21 cellular contexts compared by ENCODE assay signal in genomic region chr1:37666241-37666867, GRCh38. TPM values are rescaled to one million over a fixed set of nuclear protein-coding genes. Genes with fewer than 3 reads are reported as not detected.
"Had no signal": no experiment of that assay in that cellular context is flagged by ENCODE, and none has a peak within 500 bp of the region (broad histone marks: within the 10 kb centered on the region; RNA-seq: fewer than 3 reads in every experiment).

No MANE protein-coding gene starts in this region.

- DNase-seq: effector CD4-positive, alpha-beta T cell; gastrocnemius medialis; head of caudate nucleus; left ventricle myocardium superior; natural killer cell; occipital lobe; ovary; stimulated activated CD4-positive, alpha-beta T cell treated with anti-CD3 and anti-CD28 coated beads, Interleukin-2, amount 100 ng/mL, for 24 hours; stimulated activated CD4-positive, alpha-beta T cell treated with anti-CD3 and anti-CD28 coated beads, Interleukin-4, amount 100 ng/mL, for 24 hours; stimulated activated naive CD8-positive, alpha-beta T cell treated with anti-CD3 and anti-CD28 coated beads, Interleukin-15, Interleukin-2, amounts not matched to agents 100 U/mL and 50 U/mL, for 24 hours; testis; tibial artery had no signal

- H3K36me3 Mint-ChIP-seq: memory B cell; natural killer cell; stimulated activated effector memory CD8-positive, alpha-beta T cell treated with anti-CD3 and anti-CD28 coated beads, Interleukin-12 subunit alpha, Interleukin-12 subunit beta, amount 100 ng/mL, for 72 hours; type B pancreatic cell had no signal

- H3K36me3 ChIP-seq: gastrocnemius medialis, ovary, tibial artery had no signal

- H3K9me3 Mint-ChIP-seq: memory B cell; natural killer cell; stimulated activated effector memory CD8-positive, alpha-beta T cell treated with anti-CD3 and anti-CD28 coated beads, Interleukin-12 subunit alpha, Interleukin-12 subunit beta, amount 100 ng/mL, for 72 hours; type B pancreatic cell had no signal

- H3K4me3 Mint-ChIP-seq: memory B cell; natural killer cell; stimulated activated effector memory CD8-positive, alpha-beta T cell treated with anti-CD3 and anti-CD28 coated beads, Interleukin-12 subunit alpha, Interleukin-12 subunit beta, amount 100 ng/mL, for 72 hours; type B pancreatic cell had no signal

- H3K4me3 ChIP-seq: dorsolateral prefrontal cortex, gastrocnemius medialis, lung, ovary, smooth muscle cell, testis, tibial artery had no signal

- H3K27ac Mint-ChIP-seq: memory B cell; natural killer cell; stimulated activated effector memory CD8-positive, alpha-beta T cell treated with anti-CD3 and anti-CD28 coated beads, Interleukin-12 subunit alpha, Interleukin-12 subunit beta, amount 100 ng/mL, for 72 hours; type B pancreatic cell had no signal

- H3K27me3 ChIP-seq: ovary, testis had no signal

- ATAC-seq: gastrocnemius medialis; left ventricle myocardium superior; natural killer cell; sciatic nerve; stimulated activated effector memory CD8-positive, alpha-beta T cell treated with anti-CD3 and anti-CD28 coated beads, Interleukin-12 subunit alpha, Interleukin-12 subunit beta, amount 100 ng/mL, for 72 hours; stimulated activated naive CD8-positive, alpha-beta T cell treated with anti-CD3 and anti-CD28 coated beads, Interleukin-15, Interleukin-2, amounts not matched to agents 100 U/mL and 50 U/mL, for 24 hours had no signal

- H3K4me1 Mint-ChIP-seq: memory B cell; natural killer cell; stimulated activated effector memory CD8-positive, alpha-beta T cell treated with anti-CD3 and anti-CD28 coated beads, Interleukin-12 subunit alpha, Interleukin-12 subunit beta, amount 100 ng/mL, for 72 hours had no signal

RNA-seq across cellular contexts. Expression of gene RSPO1, which starts 31.7 kb away (rescaled TPM):
- total RNA-seq: glomerular endothelial cell, mononuclear cell, natural killer cell, occipital lobe, smooth muscle cell had no signal
